8 cellular contexts compared by ENCODE assay signal in the genomic region with DNA sequence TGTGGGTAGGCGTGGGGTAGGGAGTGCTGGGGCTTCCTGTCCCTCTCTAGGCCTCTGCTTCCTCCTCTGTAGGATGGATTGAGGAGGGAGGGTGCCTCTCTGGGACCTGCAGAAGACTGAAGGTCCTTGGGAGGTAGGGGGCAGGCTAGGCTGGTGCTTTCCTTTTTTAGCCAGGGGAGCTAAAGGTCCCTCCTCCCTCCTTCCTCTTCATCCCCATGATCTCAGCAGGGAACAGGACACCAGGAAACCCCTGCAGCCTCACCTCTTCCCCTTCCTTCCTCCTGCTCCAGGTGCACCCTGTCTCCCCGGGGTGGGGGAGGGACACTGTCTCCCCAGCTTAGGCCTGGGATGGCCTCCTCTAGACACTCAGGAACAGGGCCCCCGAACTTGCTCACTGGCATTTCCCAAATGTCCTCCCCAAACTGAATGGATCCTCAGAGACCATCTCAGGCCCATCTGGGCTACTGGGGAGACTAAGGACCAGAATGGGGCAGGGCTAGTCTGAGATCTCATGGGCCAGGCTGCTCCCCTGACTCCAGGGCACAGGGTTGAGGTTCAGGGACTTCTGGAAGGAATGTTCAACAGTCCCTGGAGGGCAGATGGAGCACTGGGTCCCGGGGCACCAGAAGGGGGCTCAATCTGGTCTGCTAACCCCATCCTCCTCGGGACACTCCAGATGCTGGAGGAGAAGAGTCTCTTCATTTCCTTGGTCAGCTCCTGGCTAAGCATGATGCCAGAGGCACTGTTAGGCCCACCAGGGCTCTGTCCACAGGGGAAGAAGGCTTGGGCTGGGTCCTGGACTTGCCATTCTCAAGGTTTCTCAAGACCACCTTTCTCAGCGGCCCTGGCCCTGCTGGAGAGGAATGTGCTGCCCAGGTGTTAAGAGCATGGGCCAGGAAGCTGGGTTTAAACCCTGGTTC. TPM values are rescaled to one million over a fixed set of nuclear protein-coding genes. Genes with fewer than 3 reads are reported as not detected.
DNase-seq lines count a peak whose midpoint lies in the region; ATAC-seq and TF ChIP-seq lines count a peak whose summit lies in the region.

No MANE protein-coding gene starts in this region.

- H3K27me3 ChIP-seq in heart right ventricle (no peaks in the 10 kb centered on the region), mucosa of rectum (ENCODE audit: control insufficient read depth in 2 of 2, insufficient read depth in 2 of 2, low read length in 2 of 2) (peaks cover 0 to 3% of the 10 kb centered on the region in 2 donors)

- peaks cover 13% of the 10 kb centered on the region for H3K27me3 Mint-ChIP-seq in brain

- 37 to 49% methylated on average over 6 of the region's 6 CpGs for WGBS in heart right ventricle, 2 donors
- WGBS in urinary bladder = 64% methylated on average over 6 of the region's 6 CpGs

- peaks cover 34% of the 10 kb centered on the region for H3K4me1 Mint-ChIP-seq in brain

- peak overlapping the region; percentile 23 to 49 for H3K9ac ChIP-seq in mucosa of rectum (ENCODE audit: low read depth in 1 of 2, low read length in 2 of 2)

- DNase-seq in heart right ventricle (no peak), Right ventricle myocardium inferior (ENCODE audit: missing footprints) (no peak), cerebellar nuclear complex (lab: John Stamatoyannopoulos, UW) (no peak), nucleus accumbens (lab: John Stamatoyannopoulos, UW) (no peak), NCI-H2171 treated with DMSO at 0.1 percent for 48 hours (lab: John Stamatoyannopoulos, UW) (no peak)

- H3K36me3 Mint-ChIP-seq in brain = no peaks in the 10 kb centered on the region

- H3K9me3 ChIP-seq in heart right ventricle (no peaks in the 10 kb centered on the region), mucosa of rectum (ENCODE audit: control insufficient read depth in 2 of 2, low read length in 2 of 2) (no peaks in the 10 kb centered on the region)

- peak overlapping the region in 2 of 5 experiments; percentile 6 to 89 for H3K27ac Mint-ChIP-seq in brain

- H3K9me3 Mint-ChIP-seq in brain = peaks cover 0 to 9% (median 0%) of the 10 kb centered on the region in 5 experiments

- H3K36me3 ChIP-seq in heart right ventricle (peaks cover 0 to 38% (median 0%) of the 10 kb centered on the region in 9 donors), mucosa of rectum (ENCODE audit: control insufficient read depth in 2 of 2, insufficient read depth in 2 of 2, low read length in 2 of 2) (no peaks in the 10 kb centered on the region), urinary bladder (ENCODE audit: insufficient read depth) (no peaks in the 10 kb centered on the region)

- peak overlapping the region; percentile 83 to 91 (median 85) for H3K4me3 Mint-ChIP-seq in brain

- H3K4me3 ChIP-seq in heart right ventricle = peak overlapping the region; percentile 42 to 75 (median 64)
- peak overlapping the region; percentile 44 to 67 for H3K4me3 ChIP-seq in mucosa of rectum (ENCODE audit: low read length in 2 of 2)
- H3K4me3 ChIP-seq in urinary bladder (ENCODE audit: low read depth, low read length) = peak overlapping the region; percentile 37

- ATAC-seq in heart right ventricle (peak in 5 of 8 donors; percentile 6 to 49 (median 12)), Right ventricle myocardium inferior (no peak)

- H3K27ac ChIP-seq in heart right ventricle (peak overlapping the region; percentile 71 to 97 (median 88)), mucosa of rectum (ENCODE audit: low read depth in 2 of 2, low read length in 2 of 2) (peak overlapping the region; percentile 30 to 68), urinary bladder (ENCODE audit: low read depth) (peak overlapping the region; percentile 27)

- peaks cover 4 to 71% (median 42%) of the 10 kb centered on the region in 9 donors for H3K4me1 ChIP-seq in heart right ventricle
- H3K4me1 ChIP-seq in mucosa of rectum (ENCODE audit: control insufficient read depth in 2 of 2, insufficient read depth in 2 of 2, low read length in 2 of 2) = peaks cover 12 to 17% of the 10 kb centered on the region in 2 donors
- no peaks in the 10 kb centered on the region for H3K4me1 ChIP-seq in urinary bladder (ENCODE audit: insufficient read depth)

- intact Hi-C loops in heart right ventricle (cut with DNase I) (no loop called here), Right ventricle myocardium inferior (cut with DNase I) (no loop called here)

- peak in 4 of 9 donors; percentile 19 to 37 (median 26) for TF ChIP-seq CTCF in heart right ventricle (IDR thresholded peaks at IDR 0.05)
- no peak for TF ChIP-seq CTCF in brain (conservative IDR thresholded peaks at IDR 0.05)

RNA-seq across cellular contexts. Expression of a gene that starts 8.2 kb away (rescaled TPM):
- total RNA-seq in heart right ventricle (10 to 100 TPM; 10.9 to 26.0 (median 17.7) TPM), Right ventricle myocardium inferior (21.3 TPM), urinary bladder (11.6 TPM)
- polyA plus RNA-seq in heart right ventricle (10 to 100 TPM; 30.1 to 36.7 TPM), brain (ENCODE audit: insufficient read depth, low read depth, low replicate concordance) (32.2 TPM), urinary bladder (16.6 TPM)

RNA-seq across cellular contexts. Expression of a gene that starts 15.6 kb away (rescaled TPM):
- total RNA-seq in heart right ventricle (10 to 100 TPM; 30.9 to 59.0 (median 44.1) TPM), Right ventricle myocardium inferior (49.9 TPM), urinary bladder (30.1 TPM)
- polyA plus RNA-seq in heart right ventricle (10 to 100 TPM; 32.5 to 47.7 TPM), brain (ENCODE audit: insufficient read depth, low read depth, low replicate concordance) (68.6 TPM), urinary bladder (66.2 TPM)

RNA-seq across cellular contexts. Expression of a gene that starts 32.4 kb away (rescaled TPM):
- total RNA-seq in heart right ventricle (10 to 100 TPM; 40.2 to 58.5 (median 46.5) TPM), Right ventricle myocardium inferior (30.2 TPM), urinary bladder (18.6 TPM)
- polyA plus RNA-seq in heart right ventricle (10 to 100 TPM; 40.7 to 45.5 TPM), brain (ENCODE audit: insufficient read depth, low read depth, low replicate concordance) (55.8 TPM), urinary bladder (57.7 TPM)

RNA-seq across cellular contexts. Expression of a gene that starts 35.2 kb away (rescaled TPM):
- total RNA-seq in heart right ventricle (1 to 10 TPM; 1.5 to 6.3 (median 2.2) TPM), Right ventricle myocardium inferior (3.8 TPM), urinary bladder (3.8 TPM)
- polyA plus RNA-seq in heart right ventricle (1 to 10 TPM; 6.9 to 7.6 TPM), brain (ENCODE audit: insufficient read depth, low read depth, low replicate concordance) (22.1 TPM), urinary bladder (16.5 TPM)

RNA-seq across cellular contexts. Expression of a gene that starts 54.4 kb away (rescaled TPM):
- under 1 TPM in 9 of 10 donors, not detected in 1; 0.04 to 0.61 (median 0.32) TPM for total RNA-seq in heart right ventricle
- 1 to 10 TPM in 1 of 2 donors, under 1 TPM in 1; 0.04 to 1.4 TPM for polyA plus RNA-seq in heart right ventricle
- 0.30 TPM for total RNA-seq in Right ventricle myocardium inferior
- polyA plus RNA-seq in brain (ENCODE audit: insufficient read depth, low read depth, low replicate concordance) = not detected
- not detected for total RNA-seq in urinary bladder
- polyA plus RNA-seq in urinary bladder = not detected

Comparison
In these comparisons a context has a peak if more than half of its experiments do, and no peak if none do; other contexts are left out.
1. H3K27ac ChIP-seq: peak in every context shown above with its lines; median percentile 88 in heart right ventricle; 49 in mucosa of rectum; 27 in urinary bladder.